ENCODE assay signal across 20 cellular contexts in the genomic region with DNA sequence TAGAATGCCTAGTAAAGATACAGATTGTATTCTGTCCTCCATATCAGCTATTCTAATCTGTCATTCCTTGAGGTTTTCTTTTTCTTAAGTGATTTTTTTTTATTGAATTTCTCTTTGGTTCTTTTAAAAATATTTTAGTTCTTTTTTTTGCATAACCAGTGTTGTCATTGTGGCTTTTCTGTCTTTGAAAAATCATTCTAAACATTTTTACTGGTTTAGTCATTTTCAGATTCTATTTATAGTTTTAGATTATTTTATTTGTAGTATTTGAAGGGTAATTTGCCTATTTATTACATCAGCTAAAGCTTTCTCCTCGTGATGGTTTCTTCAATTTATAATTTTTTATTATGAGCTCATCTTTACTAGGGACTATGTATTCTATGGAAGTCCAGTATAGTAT.
DNase-seq lines count a peak whose midpoint lies in the region; ATAC-seq and TF ChIP-seq lines count a peak whose summit lies in the region.
"Had no signal": no experiment of that assay in that cellular context is flagged by ENCODE, and none has a peak within 500 bp of the region (broad histone marks: within the 10 kb centered on the region; RNA-seq: fewer than 3 reads in every experiment).

No MANE protein-coding gene starts in this region.

- no peak for ATAC-seq in upper lobe of right lung
- ATAC-seq: left ventricle myocardium superior, mucosa of descending colon, WTC11 had no signal

- H3K9me3 ChIP-seq in adipocyte (ENCODE audit: control insufficient read depth, low read length) (no peaks in the 10 kb centered on the region), Peyer's patch (no peaks in the 10 kb centered on the region), upper lobe of right lung (no peaks in the 10 kb centered on the region)
- H3K9me3 ChIP-seq: BLaER1 treated with 17β-estradiol and CSF1 and Interleukin-3, amounts not matched to agents 10 nM and 100 nM; mucosa of descending colon; SJCRH30 had no signal

- intact Hi-C loops in upper lobe of right lung (cut with DNase I), result no loop called here

- no peak for TF ChIP-seq POLR2A in Peyer's patch (IDR thresholded peaks at IDR 0.05)

- H3K9ac ChIP-seq in adipocyte (ENCODE audit: low read length), result peak overlapping the region; percentile 43
- H3K9ac ChIP-seq: BLaER1 treated with 17β-estradiol and CSF1 and Interleukin-3, amounts not matched to agents 10 nM and 100 nM had no signal

- H3K27ac ChIP-seq in Peyer's patch, result no peak overlapping the region
- H3K27ac ChIP-seq in upper lobe of right lung, result no peak overlapping the region
- H3K27ac ChIP-seq: BLaER1 treated with 17β-estradiol and CSF1 and Interleukin-3, amounts not matched to agents 10 nM and 100 nM; SJCRH30 had no signal

- H3K36me3 ChIP-seq in adipocyte (ENCODE audit: control insufficient read depth, insufficient read depth, low read length, severe bottlenecking) (no peaks in the 10 kb centered on the region), Peyer's patch (no peaks in the 10 kb centered on the region), upper lobe of right lung (no peaks in the 10 kb centered on the region)
- H3K36me3 ChIP-seq: BLaER1 treated with 17β-estradiol and CSF1 and Interleukin-3, amounts not matched to agents 10 nM and 100 nM; SJCRH30 had no signal

- H3K27me3 ChIP-seq in adipocyte (replicated peaks; ENCODE audit: control insufficient read depth, insufficient read depth, low read length), result no peaks in the 10 kb centered on the region
- H3K27me3 ChIP-seq in Peyer's patch, result no peaks in the 10 kb centered on the region
- no peaks in the 10 kb centered on the region for H3K27me3 ChIP-seq in upper lobe of right lung
- H3K27me3 ChIP-seq: BLaER1 treated with 17β-estradiol and CSF1 and Interleukin-3, amounts not matched to agents 10 nM and 100 nM; SJCRH30 had no signal

- DNase-seq in HCEC 1CT (peak; percentile 67), adipocyte (ENCODE audit: low read depth) (peak; percentile 60), fibroblast of mammary gland (ENCODE audit: low read depth) (peak; percentile 46), stromal cell of bone marrow (ENCODE audit: low read depth) (peak; percentile 27), Peyer's patch (no peak), upper lobe of right lung (no peak), activated gamma-delta T cell (lab: John Stamatoyannopoulos, UW) (no peak), NCI-H774 (lab: John Stamatoyannopoulos, UW) (no peak)
- DNase-seq: activated CD4-positive, alpha-beta T cell treated with anti-CD3 and anti-CD28 coated beads, Interleukin-2, amount 50 U/mL, for 48 hours; endodermal cell; immature natural killer cell; KG1; left ventricle myocardium superior; mucosa of descending colon; NCI-H187; NCI-H2227 treated with DMSO at 0.1 percent for 48 hours; NCI-H82; SJCRH30 had no signal

- peak overlapping the region; percentile 24 for H3K4me3 ChIP-seq in adipocyte (ENCODE audit: low read length)
- no peak overlapping the region for H3K4me3 ChIP-seq in fibroblast of mammary gland (ENCODE audit: control insufficient read depth, low read depth, low read length)
- no peak overlapping the region for H3K4me3 ChIP-seq in Peyer's patch
- no peak overlapping the region for H3K4me3 ChIP-seq in upper lobe of right lung
- H3K4me3 ChIP-seq: BLaER1 treated with 17β-estradiol and CSF1 and Interleukin-3, amounts not matched to agents 10 nM and 100 nM; mucosa of descending colon; SJCRH30 had no signal

- H3K4me1 ChIP-seq in adipocyte (ENCODE audit: control insufficient read depth, insufficient read depth, low read length) (peaks cover 33% of the 10 kb centered on the region), Peyer's patch (no peaks in the 10 kb centered on the region), upper lobe of right lung (no peaks in the 10 kb centered on the region)
- H3K4me1 ChIP-seq: SJCRH30 had no signal

- TF ChIP-seq CTCF in fibroblast of mammary gland (conservative IDR thresholded peaks at IDR 0.05; ENCODE audit: control insufficient read depth, insufficient read depth, low read depth, low read length) (no peak), Peyer's patch (IDR thresholded peaks at IDR 0.05) (no peak), upper lobe of right lung (IDR thresholded peaks at IDR 0.05) (no peak)

Comparison
In these comparisons a context has a peak if more than half of its experiments do, and no peak if none do; other contexts are left out.
1. DNase-seq: peak in HCEC 1CT (single experiment), adipocyte (single experiment), fibroblast of mammary gland (single experiment) and stromal cell of bone marrow (single experiment); none in Peyer's patch (0 of 3), upper lobe of right lung (single experiment), activated gamma-delta T cell (single experiment) and NCI-H774 (single experiment).